ENCODE assay signal across 10 cellular contexts in genomic region chr16:32261526-32261925, GRCh38. TPM values are rescaled to one million over a fixed set of nuclear protein-coding genes. Genes with fewer than 3 reads are reported as not detected.
"Had no signal": no experiment of that assay in that cellular context is flagged by ENCODE, and none has a peak within 500 bp of the region (broad histone marks: within the 10 kb centered on the region; RNA-seq: fewer than 3 reads in every experiment).

No MANE protein-coding gene starts in this region.

RNA-seq across cellular contexts. Expression of gene TP53TG3D, which starts 8.4 kb away (rescaled TPM):
- total RNA-seq: liver; mesenteric fat pad; natural killer cell treated with Interleukin-12 subunit alpha and Interleukin-12 subunit beta and Interleukin-15 and Interleukin-18, amount 100 ng/mL, for 72 hours; osteoblast; psoas muscle; smooth muscle cell; stomach; transverse colon; ureter had no signal
- polyA plus RNA-seq: neural cell, smooth muscle cell had no signal
